Comparison of ENCODE assay signal across 16 cellular contexts in the genomic region with DNA sequence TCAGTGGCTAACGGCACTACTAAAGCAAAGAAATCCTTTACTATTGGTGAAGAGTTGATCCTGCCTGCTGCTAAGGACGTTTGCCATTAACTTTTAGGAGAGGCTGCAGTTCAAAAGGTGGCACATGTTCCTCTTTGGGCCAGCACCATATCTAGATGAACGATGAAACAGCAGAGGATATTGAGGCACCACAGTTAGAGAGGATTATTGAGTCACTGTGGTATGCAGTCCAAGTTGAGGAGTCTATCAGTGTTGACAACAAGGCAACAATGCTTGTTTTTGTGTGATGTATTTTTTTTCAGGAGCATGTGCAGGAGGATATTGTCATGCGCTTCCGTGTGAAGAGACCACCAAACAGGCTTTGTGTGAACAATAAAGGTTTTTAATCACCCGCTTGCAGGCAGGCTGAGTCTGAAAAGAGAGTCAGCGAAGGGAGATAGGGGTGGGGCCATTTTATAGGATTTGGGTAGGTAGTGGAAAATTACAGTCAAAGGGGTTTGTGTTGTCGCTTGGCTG.
DNase-seq lines count a peak whose midpoint lies in the region; ATAC-seq and TF ChIP-seq lines count a peak whose summit lies in the region.
"Had no signal": no experiment of that assay in that cellular context is flagged by ENCODE, and none has a peak within 500 bp of the region (broad histone marks: within the 10 kb centered on the region; RNA-seq: fewer than 3 reads in every experiment).

No MANE protein-coding gene starts in this region.

- BruUV-seq in Calu3 (replicated peaks; lab: Mats Ljungman, UMichigan): no TSS peak

- intact Hi-C loops in Calu3 (cut with micrococcal nuclease; ENCODE audit: unreplicated experiment): loop anchor here (5.0 kb wide), 1 partner anchor 66 kb away; no protein-coding TSS in a partner anchor

- no peaks in the 10 kb centered on the region for H3K9me3 Mint-ChIP-seq in Calu3 (ENCODE audit: low read depth, unreplicated experiment)
- no peaks in the 10 kb centered on the region for H3K9me3 Mint-ChIP-seq in stimulated activated effector memory CD8-positive, alpha-beta T cell treated with anti-CD3 and anti-CD28 coated beads, Interleukin-12 subunit alpha, Interleukin-12 subunit beta, amount 100 ng/mL, for 72 hours
- H3K9me3 Mint-ChIP-seq: HFFc6 had no signal

- no peak for TF ChIP-seq CTCF in Calu3 (IDR thresholded peaks at IDR 0.05; ENCODE audit: unreplicated experiment)

- no peak for TF ChIP-seq POLR2A in erythroblast (IDR thresholded peaks at IDR 0.05; ENCODE audit: low read length)

- peak overlapping the region; percentile 52 for H3K4me3 Mint-ChIP-seq in Calu3 (ENCODE audit: low read depth, unreplicated experiment)
- no peak overlapping the region for H3K4me3 Mint-ChIP-seq in stimulated activated effector memory CD8-positive, alpha-beta T cell treated with anti-CD3 and anti-CD28 coated beads, Interleukin-12 subunit alpha, Interleukin-12 subunit beta, amount 100 ng/mL, for 72 hours
- H3K4me3 Mint-ChIP-seq: H9, HFFc6 had no signal

- H3K27me3 Mint-ChIP-seq in Calu3 (ENCODE audit: unreplicated experiment): no peaks in the 10 kb centered on the region
- H3K27me3 Mint-ChIP-seq: CD4-positive, CD25-positive, alpha-beta regulatory T cell had no signal

- peaks cover 46% of the 10 kb centered on the region for H3K4me1 Mint-ChIP-seq in Calu3 (ENCODE audit: low read depth, unreplicated experiment)
- peaks cover 16% of the 10 kb centered on the region for H3K4me1 Mint-ChIP-seq in stimulated activated effector memory CD8-positive, alpha-beta T cell treated with anti-CD3 and anti-CD28 coated beads, Interleukin-12 subunit alpha, Interleukin-12 subunit beta, amount 100 ng/mL, for 72 hours

- in situ Hi-C loops in SK-MEL-5 (cut with HindIII; ENCODE audit: low pct_unique_long_range_greater_than_20kb, low sequenced_read_pairs): no loop called here

- no peaks in the 10 kb centered on the region for H3K36me3 Mint-ChIP-seq in Calu3 (ENCODE audit: insufficient read depth, unreplicated experiment)
- peaks cover 2% of the 10 kb centered on the region for H3K36me3 Mint-ChIP-seq in stimulated activated effector memory CD8-positive, alpha-beta T cell treated with anti-CD3 and anti-CD28 coated beads, Interleukin-12 subunit alpha, Interleukin-12 subunit beta, amount 100 ng/mL, for 72 hours

- no peak overlapping the region for H3K27ac Mint-ChIP-seq in Calu3 (ENCODE audit: unreplicated experiment)
- H3K27ac Mint-ChIP-seq in stimulated activated effector memory CD8-positive, alpha-beta T cell treated with anti-CD3 and anti-CD28 coated beads, Interleukin-12 subunit alpha, Interleukin-12 subunit beta, amount 100 ng/mL, for 72 hours: peak overlapping the region; percentile 24
- H3K27ac Mint-ChIP-seq: CD4-positive, CD25-positive, alpha-beta regulatory T cell; HFFc6 had no signal

- CTCF ChIA-PET in Calu3 (lab: Charles Lee): no interaction called here

- ATAC-seq in stimulated activated effector memory CD8-positive, alpha-beta T cell treated with anti-CD3 and anti-CD28 coated beads, Interleukin-12 subunit alpha, Interleukin-12 subunit beta, amount 100 ng/mL, for 72 hours: peak; percentile 50

- DNase-seq in Calu3 (no peak), SK-MEL-5 (ENCODE audit: low read depth, low spot score) (peak; percentile 16), erythroblast (lab: John Stamatoyannopoulos, UW) (peak; percentile 31 to 50), NCI-H1105 (lab: John Stamatoyannopoulos, UW) (no peak)
- DNase-seq in stimulated activated effector memory CD8-positive, alpha-beta T cell treated with anti-CD3 and anti-CD28 coated beads, Interleukin-12 subunit alpha, Interleukin-12 subunit beta, amount 100 ng/mL, for 72 hours (ENCODE audit: low spot score in 2 of 2): no peak
- no peak for DNase-seq in stimulated activated naive CD4-positive, alpha-beta T cell treated with Interleukin-2 at 50 U/mL for 16 hours (lab: John Stamatoyannopoulos, UW)
- DNase-seq in stimulated activated CD4-positive, alpha-beta T cell treated with anti-CD3 and anti-CD28 coated beads, Interleukin-2, amount 100 ng/mL, for 24 hours: no peak
- DNase-seq: ACHN; CD4-positive, CD25-positive, alpha-beta regulatory T cell; DMS153; DMS79 treated with DMSO at 0.1 percent for 48 hours; EL; GOT3; H9; HFFc6; KBM-7 had no signal

Comparison
In these comparisons a context has a peak if more than half of its experiments do, and no peak if none do; other contexts are left out.
1. DNase-seq: peak in SK-MEL-5 (single experiment) and erythroblast (2 of 2); none in Calu3 (single experiment), stimulated activated effector memory CD8-positive, alpha-beta T cell treated with anti-CD3 and anti-CD28 coated beads, Interleukin-12 subunit alpha, Interleukin-12 subunit beta, amount 100 ng/mL, for 72 hours (0 of 2), stimulated activated naive CD4-positive, alpha-beta T cell treated with Interleukin-2 at 50 U/mL for 16 hours (single experiment), NCI-H1105 (single experiment) and stimulated activated CD4-positive, alpha-beta T cell treated with anti-CD3 and anti-CD28 coated beads, Interleukin-2, amount 100 ng/mL, for 24 hours (0 of 2).